Comparison of ENCODE assay signal across 28 cellular contexts in the genomic region with DNA sequence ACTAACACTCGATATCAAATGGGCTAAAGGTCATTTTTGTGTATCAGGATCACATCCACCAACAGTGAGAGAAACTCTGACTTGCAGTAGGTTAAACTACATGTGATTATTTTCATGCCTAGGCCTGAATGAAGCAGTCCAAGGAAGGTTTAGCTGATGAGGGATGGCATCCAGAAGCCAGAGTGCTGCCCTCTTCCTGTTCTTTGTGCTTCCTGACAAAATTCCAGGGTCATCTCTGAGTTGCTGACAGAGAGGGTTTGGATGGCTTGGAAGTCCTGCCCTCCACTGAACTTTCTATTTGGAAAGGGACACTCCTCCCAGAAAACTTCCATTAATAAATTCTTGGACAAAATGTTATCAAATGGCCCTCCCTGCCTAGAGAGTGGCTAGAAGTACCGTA.
"Had no signal": no experiment of that assay in that cellular context is flagged by ENCODE, and none has a peak within 500 bp of the region (broad histone marks: within the 10 kb centered on the region; RNA-seq: fewer than 3 reads in every experiment).

No MANE protein-coding gene starts in this region.

- H3K9ac ChIP-seq: SK-N-SH had no signal

- H3K9me3 ChIP-seq: ascending aorta, SJSA1, SK-N-SH had no signal

- H3K27me3 Mint-ChIP-seq: activated CD4-positive, alpha-beta T cell treated with anti-CD3 and anti-CD28 coated beads for 36 hours; activated CD4-positive, alpha-beta T cell treated with anti-CD3 and anti-CD28 coated beads, Interleukin-2, amount 10 ng/mL, durations not matched to agents 7 days and 5 days; activated naive CD4-positive, alpha-beta T cell treated with anti-CD3 and anti-CD28 coated beads, Interleukin-2, amount 50 U/mL, for 24 hours; activated naive CD8-positive, alpha-beta T cell treated with anti-CD3 and anti-CD28 coated beads, Interleukin-2, amount 10 ng/mL, durations not matched to agents 7 days and 5 days; activated T-cell treated with anti-CD3 and anti-CD28 coated beads, Interleukin-2, amount 50 U/mL, for 24 hours had no signal

- H3K4me1 ChIP-seq: ascending aorta, SJSA1 had no signal

- ATAC-seq: activated CD4-positive, alpha-beta T cell treated with anti-CD3 and anti-CD28 coated beads for 36 hours; activated CD4-positive, CD25-positive, alpha-beta regulatory T cell treated with anti-CD3 and anti-CD28 coated beads, Interleukin-2, amount 50 U/mL, for 24 hours; activated CD8-positive, alpha-beta T cell treated with anti-CD3 and anti-CD28 coated beads, Interleukin-2, amount 10 ng/mL, durations not matched to agents 7 days and 5 days; K562; Panc1 had no signal

- H3K9me3 Mint-ChIP-seq: activated CD4-positive, alpha-beta T cell treated with anti-CD3 and anti-CD28 coated beads, Interleukin-2, amount 10 ng/mL, durations not matched to agents 7 days and 5 days; activated naive CD4-positive, alpha-beta T cell treated with anti-CD3 and anti-CD28 coated beads, Interleukin-2, amount 50 U/mL, for 24 hours; activated naive CD8-positive, alpha-beta T cell treated with anti-CD3 and anti-CD28 coated beads, Interleukin-2, amount 10 ng/mL, durations not matched to agents 7 days and 5 days; T-helper 1 cell treated with Interleukin-12 subunit alpha and Interleukin-12 subunit beta and Interleukin-4 antibody, amounts not matched to agents 30 μg/mL and 1 μg/mL, for 36 hours had no signal

- H3K4me1 Mint-ChIP-seq: activated CD4-positive, alpha-beta T cell treated with anti-CD3 and anti-CD28 coated beads for 36 hours; activated CD4-positive, alpha-beta T cell treated with anti-CD3 and anti-CD28 coated beads, Interleukin-2, amount 10 ng/mL, durations not matched to agents 7 days and 5 days; activated naive CD4-positive, alpha-beta T cell treated with anti-CD3 and anti-CD28 coated beads, Interleukin-2, amount 50 U/mL, for 24 hours; activated naive CD8-positive, alpha-beta T cell treated with anti-CD3 and anti-CD28 coated beads, Interleukin-2, amount 10 ng/mL, durations not matched to agents 7 days and 5 days had no signal

- DNase-seq: activated CD4-positive, alpha-beta T cell treated with anti-CD3 and anti-CD28 coated beads for 36 hours; activated CD4-positive, alpha-beta T cell treated with anti-CD3 and anti-CD28 coated beads, Interleukin-2, amount 10 ng/mL, durations not matched to agents 7 days and 5 days; activated CD4-positive, alpha-beta T cell treated with anti-CD3 and anti-CD28 coated beads, Interleukin-2, amount 50 U/mL, for 48 hours; activated CD8-positive, alpha-beta T cell treated with anti-CD3 and anti-CD28 coated beads, Interleukin-2, amount 10 ng/mL, durations not matched to agents 7 days and 5 days; activated gamma-delta T cell; activated naive CD4-positive, alpha-beta T cell treated with Interleukin-2 at 50 U/mL for 16 hours; activated naive CD8-positive, alpha-beta T cell treated with anti-CD3 and anti-CD28 coated beads, Interleukin-2, amount 10 ng/mL, durations not matched to agents 7 days and 5 days; activated T-cell treated with anti-CD3 and anti-CD28 coated beads, Interleukin-2, amount 50 U/mL, for 24 hours; amygdala; NCI-H1092 treated with DMSO at 0.1 percent for 48 hours; NCI-H1417; NCI-H146; NCI-H187; NCI-H2029 treated with DMSO at 0.1 percent for 48 hours; NCI-H345; NCI-H524 treated with DMSO at 0.1 percent for 48 hours; SHP77 treated with DMSO at 0.1 percent for 48 hours; SK-N-SH had no signal

- H3K27ac ChIP-seq: ascending aorta, SJSA1 had no signal

- H3K36me3 ChIP-seq: ascending aorta, SJSA1 had no signal

- H3K27me3 ChIP-seq: ascending aorta, SJSA1 had no signal

- H3K4me2 ChIP-seq: SK-N-SH had no signal

- FAIRE-seq: K562, TTC549 had no signal

- H3K36me3 Mint-ChIP-seq: activated naive CD4-positive, alpha-beta T cell treated with anti-CD3 and anti-CD28 coated beads, Interleukin-2, amount 50 U/mL, for 24 hours; activated naive CD8-positive, alpha-beta T cell treated with anti-CD3 and anti-CD28 coated beads, Interleukin-2, amount 10 ng/mL, durations not matched to agents 7 days and 5 days had no signal

- H3K27ac Mint-ChIP-seq: activated CD4-positive, alpha-beta T cell treated with anti-CD3 and anti-CD28 coated beads for 36 hours; activated CD4-positive, alpha-beta T cell treated with anti-CD3 and anti-CD28 coated beads, Interleukin-2, amount 10 ng/mL, durations not matched to agents 7 days and 5 days; activated CD8-positive, alpha-beta T cell treated with anti-CD3 and anti-CD28 coated beads, Interleukin-2, amount 10 ng/mL, durations not matched to agents 7 days and 5 days; activated naive CD4-positive, alpha-beta T cell treated with anti-CD3 and anti-CD28 coated beads, Interleukin-2, amount 50 U/mL, for 24 hours; activated naive CD8-positive, alpha-beta T cell treated with anti-CD3 and anti-CD28 coated beads, Interleukin-2, amount 10 ng/mL, durations not matched to agents 7 days and 5 days; activated T-cell treated with anti-CD3 and anti-CD28 coated beads, Interleukin-2, amount 50 U/mL, for 24 hours; activated T-helper 2 cell treated with anti-CD3 and anti-CD28 coated beads, Interferon-gamma antibody, Interleukin-2, Interleukin-4, amounts not matched to agents 10 μg/mL and 5 μg/mL and 100 μg/mL, durations not matched to agents 14 hours and 24 hours and 36 hours; T-helper 1 cell treated with Interleukin-12 subunit alpha and Interleukin-12 subunit beta and Interleukin-4 antibody, amounts not matched to agents 30 μg/mL and 1 μg/mL, for 36 hours; T-helper 2 cell treated with Interferon-gamma antibody and Interleukin-4, amounts not matched to agents 5 μg/mL and 100 μg/mL, for 36 hours had no signal

- H3K4me3 Mint-ChIP-seq: activated CD4-positive, alpha-beta T cell treated with anti-CD3 and anti-CD28 coated beads for 36 hours; activated CD4-positive, alpha-beta T cell treated with anti-CD3 and anti-CD28 coated beads, Interleukin-2, amount 10 ng/mL, durations not matched to agents 7 days and 5 days; activated CD8-positive, alpha-beta T cell treated with anti-CD3 and anti-CD28 coated beads, Interleukin-2, amount 10 ng/mL, durations not matched to agents 7 days and 5 days; activated naive CD4-positive, alpha-beta T cell treated with anti-CD3 and anti-CD28 coated beads, Interleukin-2, amount 50 U/mL, for 24 hours; activated naive CD8-positive, alpha-beta T cell treated with anti-CD3 and anti-CD28 coated beads, Interleukin-2, amount 10 ng/mL, durations not matched to agents 7 days and 5 days; activated T-cell treated with anti-CD3 and anti-CD28 coated beads, Interleukin-2, amount 50 U/mL, for 24 hours; T-helper 1 cell treated with Interleukin-12 subunit alpha and Interleukin-12 subunit beta and Interleukin-4 antibody, amounts not matched to agents 30 μg/mL and 1 μg/mL, for 36 hours; T-helper 2 cell treated with Interferon-gamma antibody and Interleukin-4, amounts not matched to agents 5 μg/mL and 100 μg/mL, for 36 hours had no signal

- H3K4me3 ChIP-seq: ascending aorta, K562, SJSA1 had no signal
